ENCODE assay signal across 11 cellular contexts in genomic region chr2:42045956-42046748, GRCh38. TPM values are rescaled to one million over a fixed set of nuclear protein-coding genes. Genes with fewer than 3 reads are reported as not detected.
DNase-seq lines count a peak whose midpoint lies in the region; ATAC-seq and TF ChIP-seq lines count a peak whose summit lies in the region.
"Had no signal": no experiment of that assay in that cellular context is flagged by ENCODE, and none has a peak within 500 bp of the region (broad histone marks: within the 10 kb centered on the region; RNA-seq: fewer than 3 reads in every experiment).

No MANE protein-coding gene starts in this region.

- H3K9me3 Mint-ChIP-seq in activated naive CD8-positive, alpha-beta T cell (ENCODE audit: low read depth): no peaks in the 10 kb centered on the region
- no peaks in the 10 kb centered on the region for H3K9me3 Mint-ChIP-seq in activated naive CD8-positive, alpha-beta T cell treated with anti-CD3 and anti-CD28 coated beads, Interleukin-2, amount 50 U/mL, for 24 hours

- peak; percentile 34 for TF ChIP-seq RAD21 in SK-N-SH (IDR thresholded peaks at IDR 0.05; ENCODE audit: low read length)

- H3K4me2 ChIP-seq in SK-N-SH: no peak overlapping the region

- 33% methylated on average over 4 of the region's 10 CpGs for WGBS in SK-N-SH (ENCODE audit: low lambda C conversion rate)
- 38 to 50% methylated on average over 9 to 10 of the region's 10 CpGs for WGBS in tibial nerve, 2 donors

- no peaks in the 10 kb centered on the region for H4K20me1 ChIP-seq in SK-N-SH (ENCODE audit: insufficient read depth)

- TF ChIP-seq CTCF in SK-N-SH (IDR thresholded peaks at IDR 0.05) (no peak), tibial nerve (IDR thresholded peaks at IDR 0.05) (no peak)

- H3K79me2 ChIP-seq in SK-N-SH (ENCODE audit: insufficient read depth): no peaks in the 10 kb centered on the region

- H3K27me3 Mint-ChIP-seq in activated naive CD8-positive, alpha-beta T cell: peaks cover 20% of the 10 kb centered on the region
- H3K27me3 Mint-ChIP-seq in activated naive CD8-positive, alpha-beta T cell treated with anti-CD3 and anti-CD28 coated beads, Interleukin-2, amount 50 U/mL, for 24 hours: peaks cover 61% of the 10 kb centered on the region

- H3K9me3 ChIP-seq in SK-N-SH: no peaks in the 10 kb centered on the region
- H3K9me3 ChIP-seq in tibial nerve: no peaks in the 10 kb centered on the region

- no peaks in the 10 kb centered on the region for H3K36me3 Mint-ChIP-seq in activated naive CD8-positive, alpha-beta T cell
- H3K36me3 Mint-ChIP-seq in activated naive CD8-positive, alpha-beta T cell treated with anti-CD3 and anti-CD28 coated beads, Interleukin-2, amount 50 U/mL, for 24 hours (ENCODE audit: low read depth): no peaks in the 10 kb centered on the region

- TF ChIP-seq EP300 in SK-N-SH (IDR thresholded peaks at IDR 0.05; ENCODE audit: borderline replicate concordance in 1 of 2, low read depth in 1 of 2, low read length in 1 of 2) (peak in 1 of 2 experiments; percentile 70; a peak in 2 of 4 replicates), tibial nerve (IDR thresholded peaks at IDR 0.05) (no peak)

- CTCF ChIA-PET in SK-N-SH (lab: Yijun Ruan, JAX): interaction anchor here (0.8 to 11.2 kb wide), 27 partner anchors 9 to 197 kb away, joined by 3 to 193 read pairs (median 5); no protein-coding TSS in a partner anchor

- H3F3A ChIP-seq in SK-N-SH (replicated peaks; ENCODE audit: insufficient read depth): no peaks in the 10 kb centered on the region

- TF ChIP-seq POLR2A in tibial nerve (IDR thresholded peaks at IDR 0.05): no peak

- H3K36me3 ChIP-seq in SK-N-SH (replicated peaks in 1 of 2; ENCODE audit: control insufficient read depth in 1 of 2, insufficient read depth in 2 of 2, low read length in 1 of 2): no peaks in the 10 kb centered on the region
- no peaks in the 10 kb centered on the region for H3K36me3 ChIP-seq in tibial nerve

- no peak overlapping the region for H2AFZ ChIP-seq in SK-N-SH (ENCODE audit: low read depth)

- H3K27ac ChIP-seq in SK-N-SH (ENCODE audit: low read depth in 2 of 2, low read length in 1 of 2) (peak overlapping the region in 1 of 2 experiments; percentile 100; a peak in 2 of 4 replicates), tibial nerve (peak overlapping the region; percentile 88 to 97 (median 92))

- no peak for DNase-seq in activated naive CD8-positive, alpha-beta T cell treated with anti-CD3 and anti-CD28 coated beads, Interleukin-2, amount 50 U/mL, for 24 hours
- DNase-seq in SK-N-SH (peak; percentile 85), left kidney (ENCODE audit: low read depth, low spot score) (peak; percentile 81), tibial nerve (ENCODE audit: low spot score in 2 of 2) (no peak), cerebellar cortex (ENCODE audit: low spot score) (no peak), RKO (ENCODE audit: low spot score) (no peak)
- DNase-seq: amniotic stem cell, C1 segment of cervical spinal cord, SW 1271 had no signal

- H3K9ac ChIP-seq in SK-N-SH: no peak overlapping the region

- ATAC-seq in activated naive CD8-positive, alpha-beta T cell treated with anti-CD3 and anti-CD28 coated beads, Interleukin-2, amount 50 U/mL, for 24 hours: no peak
- no peak for ATAC-seq in HG03159 (IDR thresholded peaks at IDR 0.05; ENCODE audit: unreplicated experiment)

- H3K4me1 ChIP-seq in SK-N-SH (ENCODE audit: control insufficient read depth in 1 of 2, insufficient read depth in 2 of 2, low read depth in 1 of 2, low read length in 1 of 2) (peaks cover 0 to 60% of the 10 kb centered on the region in 2 experiments; a peak in 2 of 4 replicates), tibial nerve (peaks cover 0 to 37% (median 7%) of the 10 kb centered on the region in 4 donors)

- H3K4me3 ChIP-seq in SK-N-SH (ENCODE audit: low read depth in 2 of 2, low read length in 1 of 2): peak overlapping the region in 1 of 2 experiments; percentile 81; a peak in 1 of 4 replicates
- H3K4me3 ChIP-seq in tibial nerve: peak overlapping the region in 3 of 4 donors; percentile 73 to 86 (median 74)

- POLR2A ChIA-PET in SK-N-SH (lab: Yijun Ruan, JAX): interaction anchor here (0.6 to 5.2 kb wide), 35 partner anchors 9 to 193 kb away, joined by 3 to 93 read pairs (median 5); no protein-coding TSS in a partner anchor

- peak overlapping the region; percentile 52 for H3K4me3 Mint-ChIP-seq in activated naive CD8-positive, alpha-beta T cell
- H3K4me3 Mint-ChIP-seq in activated naive CD8-positive, alpha-beta T cell treated with anti-CD3 and anti-CD28 coated beads, Interleukin-2, amount 50 U/mL, for 24 hours: no peak overlapping the region

- no peaks in the 10 kb centered on the region for H3K9me2 ChIP-seq in SK-N-SH

- 0 out of 2 replicates have a peak, but pooled peaks cover 22% of the 10 kb centered on the region for H3K27me3 ChIP-seq in SK-N-SH (ENCODE audit: insufficient read depth)
- H3K27me3 ChIP-seq in tibial nerve: no peaks in the 10 kb centered on the region

- H3K27ac Mint-ChIP-seq in activated naive CD8-positive, alpha-beta T cell: no peak overlapping the region
- H3K27ac Mint-ChIP-seq in activated naive CD8-positive, alpha-beta T cell treated with anti-CD3 and anti-CD28 coated beads, Interleukin-2, amount 50 U/mL, for 24 hours: no peak overlapping the region

- peaks cover 4% of the 10 kb centered on the region for H3K4me1 Mint-ChIP-seq in activated naive CD8-positive, alpha-beta T cell (ENCODE audit: low read depth)
- peaks cover 7% of the 10 kb centered on the region for H3K4me1 Mint-ChIP-seq in activated naive CD8-positive, alpha-beta T cell treated with anti-CD3 and anti-CD28 coated beads, Interleukin-2, amount 50 U/mL, for 24 hours

TF ChIP-seq in SK-N-SH, 30 proteins besides CTCF, POLR2A, EP300 and RAD21:
- TF ChIP-seq RCOR1 (IDR thresholded peaks at IDR 0.05; ENCODE audit: low read length) (peak; percentile 74), FOXJ3 (CRISPR knock-in tag; IDR thresholded peaks at IDR 0.05) (peak; percentile 97), SIN3A (IDR thresholded peaks at IDR 0.05; ENCODE audit: borderline replicate concordance, low read depth, low read length) (no peak), MAX (IDR thresholded peaks at IDR 0.05; ENCODE audit: low read depth) (no peak), MXI1 (IDR thresholded peaks at IDR 0.05; ENCODE audit: low read depth, low read length) (no peak; the same call in 1 of the 2 replicates), JUND (IDR thresholded peaks at IDR 0.05) (no peak), MEF2A (IDR thresholded peaks at IDR 0.05; ENCODE audit: borderline replicate concordance, low read depth) (no peak), ELF1 (IDR thresholded peaks at IDR 0.05) (no peak), TCF12 (IDR thresholded peaks at IDR 0.05) (peak; percentile 42; the same call in 1 of the 2 replicates), RXRA (IDR thresholded peaks at IDR 0.05; ENCODE audit: borderline replicate concordance, low read depth) (no peak), FOSL2 (IDR thresholded peaks at IDR 0.05; ENCODE audit: borderline replicate concordance, low read depth) (no peak), CHD2 (IDR thresholded peaks at IDR 0.05; ENCODE audit: low read length, partially characterized antibody) (peak; percentile 85)
TF ChIP-seq in SK-N-SH: peak in this region for 4.

RNA-seq across cellular contexts. Expression of gene PKDCC, which starts 1.7 kb away (rescaled TPM):
- polyA plus RNA-seq in SK-N-SH (2012; rRNA removed): 16.0 and 19.5 TPM in 2 replicates
- 6.9 and 10.5 TPM in 2 replicates for polyA plus RNA-seq in SK-N-SH (2012; cell fraction: cytosol; rRNA removed)
- 57.7 and 96.1 TPM in 2 replicates for polyA plus RNA-seq in SK-N-SH (2012; cell fraction: nucleus; rRNA removed)
- 100 to 1,000 TPM; 155 to 328 (median 200) TPM for total RNA-seq in tibial nerve

Comparison
In these comparisons a context has a peak if more than half of its experiments do, and no peak if none do; other contexts are left out.
1. DNase-seq: peak in SK-N-SH (single experiment) and left kidney (single experiment); none in activated naive CD8-positive, alpha-beta T cell treated with anti-CD3 and anti-CD28 coated beads, Interleukin-2, amount 50 U/mL, for 24 hours (single experiment), tibial nerve (0 of 2), cerebellar cortex (single experiment) and RKO (single experiment).